20 cellular contexts compared by ENCODE assay signal in genomic region chr12:3086729-3087323, GRCh38. TPM values are rescaled to one million over a fixed set of nuclear protein-coding genes. Genes with fewer than 3 reads are reported as not detected.
DNase-seq lines count a peak whose midpoint lies in the region; ATAC-seq and TF ChIP-seq lines count a peak whose summit lies in the region.
"Had no signal": no experiment of that assay in that cellular context is flagged by ENCODE, and none has a peak within 500 bp of the region (broad histone marks: within the 10 kb centered on the region; RNA-seq: fewer than 3 reads in every experiment).

No MANE protein-coding gene starts in this region.

- peaks cover 4% of the 10 kb centered on the region for H3K27me3 Mint-ChIP-seq in nephron (ENCODE audit: low read depth)

- no peak for TF ChIP-seq POLR2A in heart left ventricle (IDR thresholded peaks at IDR 0.05)
- TF ChIP-seq POLR2A in lower leg skin (IDR thresholded peaks at IDR 0.05) = no peak

- H3K36me3 ChIP-seq in heart left ventricle (peaks cover 0 to 10% (median 0%) of the 10 kb centered on the region in 9 donors), right atrium auricular region (no peaks in the 10 kb centered on the region), mucosa of descending colon (ENCODE audit: low read depth) (no peaks in the 10 kb centered on the region)

- no peak overlapping the region for H3K4me3 Mint-ChIP-seq in nephron
- H3K4me3 Mint-ChIP-seq: CD4-positive, CD25-positive, alpha-beta regulatory T cell had no signal

- DNase-seq in heart left ventricle = peak in 1 of 5 donors; percentile 19
- no peak for DNase-seq in right atrium auricular region (ENCODE audit: low spot score)
- peak; percentile 85 for DNase-seq in left lobe of liver (ENCODE audit: low spot score)
- no peak for DNase-seq in mucosa of descending colon
- no peak for DNase-seq in lower leg skin (ENCODE audit: low spot score in 2 of 2)
- DNase-seq: BE2C; CD4-positive, CD25-positive, alpha-beta regulatory T cell; COR-L47; GM23248; HCEC 1CT; MM.1S; NCI-H1092 treated with DMSO at 0.1 percent for 48 hours; NCI-H146; NCI-H2081 treated with DMSO at 0.1 percent for 48 hours; NCI-H510A; NCI-H748 treated with DMSO at 0.1 percent for 48 hours; NK-92 treated with Interleukin-12 subunit alpha and Interleukin-12 subunit beta, amount 100 ng/mL, for 24 hours; SHP77 had no signal

- peak overlapping the region; percentile 81 to 95 (median 84) for H3K27ac Mint-ChIP-seq in nephron
- H3K27ac Mint-ChIP-seq: CD4-positive, CD25-positive, alpha-beta regulatory T cell had no signal

- peaks cover 0 to 90% (median 65%) of the 10 kb centered on the region in 12 donors for H3K4me1 ChIP-seq in heart left ventricle
- H3K4me1 ChIP-seq in right atrium auricular region = peaks cover 0 to 82% of the 10 kb centered on the region in 2 donors
- H3K4me1 ChIP-seq in mucosa of descending colon (ENCODE audit: low read depth) = no peaks in the 10 kb centered on the region
- H3K4me1 ChIP-seq: BE2C had no signal

- WGBS in heart left ventricle, 4 donors = 85 to 90% (median 87%) methylated on average over 9 of the region's 9 CpGs
- WGBS in lower leg skin, 2 donors = 82 to 91% methylated on average over 9 of the region's 9 CpGs

- H3K36me3 Mint-ChIP-seq in nephron (ENCODE audit: low read depth) = peaks cover 23% of the 10 kb centered on the region
- H3K36me3 Mint-ChIP-seq: CD4-positive, CD25-positive, alpha-beta regulatory T cell had no signal

- H3K27ac ChIP-seq in heart left ventricle = peak overlapping the region in 9 of 12 donors; percentile 66 to 88 (median 79)
- peak overlapping the region in 1 of 2 donors; percentile 27 for H3K27ac ChIP-seq in right atrium auricular region
- H3K27ac ChIP-seq: GM23248 had no signal

- H3K9me3 ChIP-seq in heart left ventricle (no peaks in the 10 kb centered on the region), right atrium auricular region (no peaks in the 10 kb centered on the region), mucosa of descending colon (no peaks in the 10 kb centered on the region)
- H3K9me3 ChIP-seq: BE2C had no signal

- H3K27me3 ChIP-seq in heart left ventricle (no peaks in the 10 kb centered on the region), right atrium auricular region (no peaks in the 10 kb centered on the region)
- H3K27me3 ChIP-seq: BE2C had no signal

- no peaks in the 10 kb centered on the region for H3K9me3 Mint-ChIP-seq in nephron

- TF ChIP-seq CTCF in heart left ventricle (IDR thresholded peaks at IDR 0.05) (no peak), right atrium auricular region (IDR thresholded peaks at IDR 0.05) (no peak), nephron (IDR thresholded peaks at IDR 0.05; ENCODE audit: unreplicated experiment in 3 of 3) (no peak), mucosa of descending colon (IDR thresholded peaks at IDR 0.05) (no peak), lower leg skin (IDR thresholded peaks at IDR 0.05) (no peak)

- H3K4me3 ChIP-seq in heart left ventricle (no peak overlapping the region), right atrium auricular region (no peak overlapping the region), mucosa of descending colon (no peak overlapping the region), lower leg skin (ENCODE audit: low read depth, poor library complexity, severe bottlenecking) (no peak overlapping the region)
- H3K4me3 ChIP-seq: GM23248 had no signal

- intact Hi-C loops in heart left ventricle (cut with DNase I) (no loop called here), mucosa of descending colon (cut with DNase I, micrococcal nuclease) (no loop called here), lower leg skin (cut with DNase I; ENCODE audit: low total_unique reads) (no loop called here)

- peaks cover 78% of the 10 kb centered on the region for H3K4me1 Mint-ChIP-seq in nephron

- ATAC-seq in heart left ventricle (no peak), left lobe of liver (peak; percentile 49), mucosa of descending colon (no peak), HG03139 (IDR thresholded peaks at IDR 0.05; ENCODE audit: unreplicated experiment) (no peak)

RNA-seq across cellular contexts. Expression of gene TSPAN9, which starts 9.6 kb away (rescaled TPM):
- total RNA-seq in heart left ventricle = 100 to 1,000 TPM in 8 of 9 donors, 10 to 100 TPM in 1; 70.0 to 387 (median 158) TPM
- 100 to 1,000 TPM; 109 to 120 TPM for polyA plus RNA-seq in heart left ventricle
- 100 to 1,000 TPM; 103 to 185 TPM for total RNA-seq in right atrium auricular region
- 43.7 TPM for total RNA-seq in left lobe of liver
- 10 to 100 TPM in 1 of 3 donors, 1 to 10 TPM in 2; 4.7 to 28.4 (median 8.5) TPM for total RNA-seq in mucosa of descending colon
- 10 to 100 TPM; 27.9 to 49.1 (median 42.0) TPM for total RNA-seq in lower leg skin
